Comparison of ENCODE assay signal across 8 cellular contexts in genomic region chr5:79513519-79514390, GRCh38. TPM values are rescaled to one million over a fixed set of nuclear protein-coding genes. Genes with fewer than 3 reads are reported as not detected.
DNase-seq lines count a peak whose midpoint lies in the region; ATAC-seq and TF ChIP-seq lines count a peak whose summit lies in the region.

TSS of gene HOMER1 (minus strand) at chr5:79514134. CDS start at chr5:79512774, 1,360 bp downstream.

- H3K27ac ChIP-seq in OCI-LY3 (ENCODE audit: low read length): peak within 1 kb of the TSS; percentile 73
- peak within 1 kb of the TSS; percentile 90 to 94 for H3K27ac ChIP-seq in esophagus (ENCODE audit: low read depth in 2 of 2, low read length in 1 of 2)

- WGBS in esophagus, 2 donors: 1% methylated on average over 87 to 102 of the region's 102 CpGs

- H3K36me3 ChIP-seq in OCI-LY3 (replicated peaks; ENCODE audit: low read depth, low read length): no peaks in the 10 kb centered on the region
- no peaks in the 10 kb centered on the region for H3K36me3 ChIP-seq in esophagus (ENCODE audit: control insufficient read depth in 2 of 2, insufficient read depth in 2 of 2, low read length in 1 of 2)

- peak within 1 kb of the TSS; percentile 95 for H3K4me3 Mint-ChIP-seq in activated T-cell treated with anti-CD3 and anti-CD28 coated beads, Interleukin-2, amount 50 U/mL, for 4 hours

- H2AFZ ChIP-seq in OCI-LY3 (ENCODE audit: low read depth, low read length): peak within 1 kb of the TSS; percentile 77

- ATAC-seq in GM19455 (IDR thresholded peaks at IDR 0.05; ENCODE audit: unreplicated experiment): peak; percentile 77
- ATAC-seq in HG03571 (IDR thresholded peaks at IDR 0.05; ENCODE audit: unreplicated experiment): peak; percentile 56
- ATAC-seq in activated T-cell treated with anti-CD3 and anti-CD28 coated beads, Interleukin-2, amount 50 U/mL, for 4 hours: peak; percentile 78 to 80

- H3K9me3 Mint-ChIP-seq in activated T-cell treated with anti-CD3 and anti-CD28 coated beads, Interleukin-2, amount 50 U/mL, for 4 hours: no peaks in the 10 kb centered on the region

- H3K4me3 ChIP-seq in OCI-LY3 (ENCODE audit: low read length) (peak within 1 kb of the TSS; percentile 78), esophagus (ENCODE audit: low read depth in 1 of 2, low read length in 2 of 2) (peak within 1 kb of the TSS; percentile 60 to 82)

- peak; percentile 75 for DNase-seq in COLO668 (lab: John Stamatoyannopoulos, UW; ENCODE audit: unreplicated experiment)
- peak; percentile 71 for DNase-seq in activated T-cell treated with anti-CD3 and anti-CD28 coated beads, Interleukin-2, amount 50 U/mL, for 4 hours
- peak; percentile 85 for DNase-seq in myocyte (ENCODE audit: low read depth)
- DNase-seq in stimulated activated CD8-positive, alpha-beta memory T cell treated with anti-CD3 and anti-CD28 coated beads, Interleukin-7, amount 100 ng/mL, for 48 hours (ENCODE audit: extremely low read depth in 1 of 2, low read depth in 1 of 2): peak; percentile 52 to 59

- peak within 1 kb of the TSS; percentile 73 for H3K9ac ChIP-seq in OCI-LY3 (ENCODE audit: low read length)

- TF ChIP-seq CTCF in OCI-LY3 (IDR thresholded peaks at IDR 0.05; ENCODE audit: low read depth, low read length): peak; percentile 6; the same call in 1 of the 2 replicates

- H3K4me1 ChIP-seq in OCI-LY3 (ENCODE audit: low read length): peaks cover 28% of the 10 kb centered on the region
- H3K4me1 ChIP-seq in esophagus (ENCODE audit: control insufficient read depth in 2 of 2, insufficient read depth in 2 of 2, low read length in 1 of 2): peaks cover 0 to 5% of the 10 kb centered on the region in 2 donors

- H3K4me1 Mint-ChIP-seq in activated T-cell treated with anti-CD3 and anti-CD28 coated beads, Interleukin-2, amount 50 U/mL, for 4 hours (ENCODE audit: low read depth): peaks cover 32% of the 10 kb centered on the region

- H3K79me2 ChIP-seq in OCI-LY3 (ENCODE audit: low read length): peaks cover 38% of the 10 kb centered on the region

- H3K27me3 Mint-ChIP-seq in activated T-cell treated with anti-CD3 and anti-CD28 coated beads, Interleukin-2, amount 50 U/mL, for 4 hours (ENCODE audit: low read depth): peaks cover 34% of the 10 kb centered on the region

- H4K20me1 ChIP-seq in OCI-LY3 (ENCODE audit: insufficient read depth, low read length): no peaks in the 10 kb centered on the region

- no peaks in the 10 kb centered on the region for H3K9me3 ChIP-seq in OCI-LY3 (ENCODE audit: insufficient read depth, low read length)
- no peaks in the 10 kb centered on the region for H3K9me3 ChIP-seq in esophagus (ENCODE audit: control insufficient read depth in 2 of 2, insufficient read depth in 1 of 2, low read depth in 1 of 2, low read length in 1 of 2)

- no peaks in the 10 kb centered on the region for H3K36me3 Mint-ChIP-seq in activated T-cell treated with anti-CD3 and anti-CD28 coated beads, Interleukin-2, amount 50 U/mL, for 4 hours (ENCODE audit: insufficient read depth)

- H3K27me3 ChIP-seq in OCI-LY3 (ENCODE audit: low read depth, low read length) (no peaks in the 10 kb centered on the region), esophagus (ENCODE audit: control insufficient read depth in 1 of 2, insufficient read depth in 2 of 2, low read length in 2 of 2) (no peaks in the 10 kb centered on the region)

- peak within 1 kb of the TSS; percentile 86 for H3K4me2 ChIP-seq in OCI-LY3 (ENCODE audit: low read length)

RNA-seq across cellular contexts. Expression of gene HOMER1, which starts in this region (rescaled TPM):
- total RNA-seq in activated T-cell treated with anti-CD3 and anti-CD28 coated beads, Interleukin-2, amount 50 U/mL, for 4 hours: 10 to 100 TPM; 12.1 to 16.7 (median 14.9) TPM
- polyA plus RNA-seq in esophagus: 1 to 10 TPM; 1.6 to 1.7 TPM
- total RNA-seq in myocyte: 22.4 and 24.6 TPM in 2 replicates
- polyA plus RNA-seq in myocyte (2012): 9.7 TPM

Comparison
In these comparisons a context has a peak if more than half of its experiments do, and no peak if none do; other contexts are left out.
1. Peak in every context shown above with its lines: DNase-seq, ATAC-seq, H3K4me3 ChIP-seq and H3K27ac ChIP-seq.